In genomic region chr18:49944681-49945080, GRCh38 we compare ENCODE assay signal across 11 cellular contexts.
DNase-seq lines count a peak whose midpoint lies in the region; ATAC-seq, FAIRE-seq and TF ChIP-seq lines count a peak whose summit lies in the region.
"Had no signal": no experiment of that assay in that cellular context is flagged by ENCODE, and none has a peak within 500 bp of the region (broad histone marks: within the 10 kb centered on the region; RNA-seq: fewer than 3 reads in every experiment).

No MANE protein-coding gene starts in this region.

- H3K27me3 ChIP-seq in BJ (ENCODE audit: control insufficient read depth, insufficient read depth, low read length) (no peaks in the 10 kb centered on the region), WERI-Rb-1 (ENCODE audit: insufficient read depth, low read depth, severe bottlenecking) (no peaks in the 10 kb centered on the region), osteoblast (ENCODE audit: insufficient read depth, low read length) (no peaks in the 10 kb centered on the region)
- H3K27me3 ChIP-seq: dorsolateral prefrontal cortex had no signal

- H3K4me2 ChIP-seq in osteoblast (ENCODE audit: insufficient read depth, low read length) = no peak overlapping the region

- TF ChIP-seq CTCF in BJ (IDR thresholded peaks at IDR 0.05; ENCODE audit: insufficient read depth, low read depth, low read length) = peak; percentile 42
- peak; percentile 89 for TF ChIP-seq CTCF in WERI-Rb-1 (IDR thresholded peaks at IDR 0.05; ENCODE audit: low read depth, low read length)
- TF ChIP-seq CTCF in kidney (IDR thresholded peaks at IDR 0.05; ENCODE audit: borderline replicate concordance, extremely low read depth, insufficient read depth) = peak; percentile 19
- no peak for TF ChIP-seq CTCF in osteoblast (IDR thresholded peaks at IDR 0.05; ENCODE audit: extremely low read depth, low read depth, low read length)

- ATAC-seq in GM19463 (IDR thresholded peaks at IDR 0.05; ENCODE audit: unreplicated experiment) = peak; percentile 56
- ATAC-seq in GM18505 (IDR thresholded peaks at IDR 0.05; ENCODE audit: unreplicated experiment) = no peak

- CTCF ChIA-PET in BJ (lab: Yijun Ruan, JAX) = interaction anchor here (1.3 to 1.9 kb wide), 5 partner anchors 9 to 412 kb away, joined by 4 to 7 read pairs (median 6); no protein-coding TSS in a partner anchor

- POLR2A ChIA-PET in BJ (lab: Charles Lee) = no interaction called here

- intact Hi-C loops in kidney (cut with DNase I) = no loop called here

- no peak for TF ChIP-seq POLR2A in GM18505 (IDR thresholded peaks at IDR 0.05; ENCODE audit: borderline replicate concordance, extremely low read depth, insufficient read depth, insufficient read length)

- no peaks in the 10 kb centered on the region for H3K9me3 ChIP-seq in WERI-Rb-1 (ENCODE audit: severe bottlenecking)
- no peaks in the 10 kb centered on the region for H3K9me3 ChIP-seq in kidney (ENCODE audit: control insufficient read depth in 1 of 2, low read length in 2 of 2)
- no peaks in the 10 kb centered on the region for H3K9me3 ChIP-seq in osteoblast (ENCODE audit: low read depth, low read length)

- H3K4me3 ChIP-seq in BJ (ENCODE audit: low read depth, low read length) (no peak overlapping the region), WERI-Rb-1 (ENCODE audit: low read depth, low read length) (no peak overlapping the region), kidney (ENCODE audit: low read length in 2 of 2) (no peak overlapping the region), osteoblast (ENCODE audit: insufficient read depth, low read length) (no peak overlapping the region)
- H3K4me3 ChIP-seq: dorsolateral prefrontal cortex had no signal

- DNase-seq in BJ (ENCODE audit: low read depth) (no peak), WERI-Rb-1 (peak; percentile 86), kidney (no peak), NCI-H128 (lab: John Stamatoyannopoulos, UW; ENCODE audit: unreplicated experiment) (no peak), globus pallidus (ENCODE audit: low spot score) (no peak), osteoblast (ENCODE audit: insufficient read length, low spot score, missing footprints) (no peak)
- DNase-seq: dorsolateral prefrontal cortex, naive B cell had no signal

- H3K27ac ChIP-seq in WERI-Rb-1 (no peak overlapping the region), kidney (ENCODE audit: low read depth in 2 of 2, low read length in 2 of 2) (no peak overlapping the region), osteoblast (ENCODE audit: low read depth, low read length) (no peak overlapping the region)
- H3K27ac ChIP-seq: dorsolateral prefrontal cortex, HL-60 had no signal

- H4K20me1 ChIP-seq in osteoblast (ENCODE audit: insufficient read depth, low read length) = no peaks in the 10 kb centered on the region

- FAIRE-seq in kidney (lab: Jason Lieb, UNC) = no peak

- no peaks in the 10 kb centered on the region for H3K79me2 ChIP-seq in osteoblast (ENCODE audit: insufficient read depth, low read length)

- H3K4me1 ChIP-seq in kidney (ENCODE audit: control insufficient read depth in 1 of 2, insufficient read depth in 1 of 2, low read depth in 1 of 2, low read length in 2 of 2) = no peaks in the 10 kb centered on the region
- no peaks in the 10 kb centered on the region for H3K4me1 ChIP-seq in osteoblast (ENCODE audit: insufficient read depth, low read length)

- H3K9ac ChIP-seq in kidney (ENCODE audit: low read length in 2 of 2) = no peak overlapping the region

- H3K36me3 ChIP-seq in BJ (ENCODE audit: control insufficient read depth, insufficient read depth, low read length) (no peaks in the 10 kb centered on the region), WERI-Rb-1 (no peaks in the 10 kb centered on the region), kidney (ENCODE audit: control insufficient read depth in 1 of 2, insufficient read depth in 2 of 2, low read length in 2 of 2) (no peaks in the 10 kb centered on the region), osteoblast (ENCODE audit: insufficient read depth, low read length) (no peaks in the 10 kb centered on the region)

- H2AFZ ChIP-seq in osteoblast (ENCODE audit: low read length) = no peak overlapping the region
